8 cellular contexts compared by ENCODE assay signal in genomic region chr11:108498046-108498815, GRCh38. TPM values are rescaled to one million over a fixed set of nuclear protein-coding genes. Genes with fewer than 3 reads are reported as not detected.
A peak's percentile ranks its signal among the peaks of the same experiment; 100 is the strongest.
DNase-seq lines count a peak whose midpoint lies in the region; ATAC-seq and TF ChIP-seq lines count a peak whose summit lies in the region.

Gene POGLUT3 (minus strand): TSS chr11:108498384. CDS start chr11:108498366, 18 bp downstream.

- peaks cover 5% of the 10 kb centered on the region for H3K36me3 Mint-ChIP-seq in activated T-helper 17 cell treated with anti-CD3 and anti-CD28 coated beads, Interleukin-2, amount 50 U/mL, for 72 hours (ENCODE audit: low read depth)
- H3K36me3 Mint-ChIP-seq in naive thymus-derived CD4-positive, alpha-beta T cell: peaks cover 0 to 14% (median 0%) of the 10 kb centered on the region in 5 donors

- no peaks in the 10 kb centered on the region for H4K20me1 ChIP-seq in fibroblast of lung (ENCODE audit: control insufficient read depth, extremely low read depth, insufficient read depth, low read length)

- H3K27me3 Mint-ChIP-seq in activated T-helper 17 cell treated with anti-CD3 and anti-CD28 coated beads, Interleukin-2, amount 50 U/mL, for 72 hours: no peaks in the 10 kb centered on the region
- no peaks in the 10 kb centered on the region for H3K27me3 Mint-ChIP-seq in naive thymus-derived CD4-positive, alpha-beta T cell

- H3K4me3 Mint-ChIP-seq in activated T-helper 17 cell treated with anti-CD3 and anti-CD28 coated beads, Interleukin-2, amount 50 U/mL, for 72 hours: peak within 1 kb of the TSS; percentile 82
- peak within 1 kb of the TSS; percentile 95 to 100 (median 98) for H3K4me3 Mint-ChIP-seq in naive thymus-derived CD4-positive, alpha-beta T cell

- CTCF ChIA-PET in naive thymus-derived CD4-positive, alpha-beta T cell (lab: Charles Lee): no interaction called here

- peak within 1 kb of the TSS; percentile 56 to 81 (median 76) for H3K4me3 ChIP-seq in Peyer's patch
- peak within 1 kb of the TSS; percentile 44 to 75 (median 53) for H3K4me3 ChIP-seq in fibroblast of lung (replicated peaks in 1 of 4; ENCODE audit: control extremely low read depth in 1 of 4, insufficient read depth in 1 of 4, low read depth in 3 of 4, low read length in 4 of 4)
- peak within 1 kb of the TSS; percentile 77 for H3K4me3 ChIP-seq in naive thymus-derived CD4-positive, alpha-beta T cell (ENCODE audit: low read length)
- peak within 1 kb of the TSS; percentile 67 to 81 for H3K4me3 ChIP-seq in stomach smooth muscle (ENCODE audit: low read length in 2 of 2)

- H3K9me3 Mint-ChIP-seq in activated T-helper 17 cell treated with anti-CD3 and anti-CD28 coated beads, Interleukin-2, amount 50 U/mL, for 72 hours: no peaks in the 10 kb centered on the region
- no peaks in the 10 kb centered on the region for H3K9me3 Mint-ChIP-seq in naive thymus-derived CD4-positive, alpha-beta T cell

- H3K9me3 ChIP-seq in Peyer's patch (no peaks in the 10 kb centered on the region), fibroblast of lung (ENCODE audit: control insufficient read depth, insufficient read depth, low read depth, low read length) (no peaks in the 10 kb centered on the region), stomach smooth muscle (ENCODE audit: control insufficient read depth in 2 of 2, low read length in 2 of 2) (no peaks in the 10 kb centered on the region)
- no peaks in the 10 kb centered on the region for H3K9me3 ChIP-seq in naive thymus-derived CD4-positive, alpha-beta T cell (ENCODE audit: control insufficient read depth in 2 of 3, low read length in 3 of 3)

- H3K4me1 Mint-ChIP-seq in activated T-helper 17 cell treated with anti-CD3 and anti-CD28 coated beads, Interleukin-2, amount 50 U/mL, for 72 hours: peaks cover 11% of the 10 kb centered on the region
- H3K4me1 Mint-ChIP-seq in naive thymus-derived CD4-positive, alpha-beta T cell: peaks cover 8 to 33% (median 24%) of the 10 kb centered on the region in 7 donors

- no peak for TF ChIP-seq CTCF in Peyer's patch (IDR thresholded peaks at IDR 0.05)
- TF ChIP-seq CTCF in fibroblast of lung (conservative IDR thresholded peaks at IDR 0.05 in 1 of 2, IDR thresholded peaks at IDR 0.05 in 1 of 2; ENCODE audit: low read depth in 1 of 2, low read length in 2 of 2): no peak

- POLR2A ChIA-PET in naive thymus-derived CD4-positive, alpha-beta T cell (lab: Charles Lee): interaction anchor here (0.9 kb wide), 2 partner anchors 31 to 374 kb away, joined by 3 read pairs; partner anchors contain the start of gene C11orf65

- peak; percentile 56 for ATAC-seq in GM19452 (IDR thresholded peaks at IDR 0.05; ENCODE audit: unreplicated experiment)
- peak; percentile 46 for ATAC-seq in HG03571 (IDR thresholded peaks at IDR 0.05; ENCODE audit: unreplicated experiment)
- ATAC-seq in activated T-helper 17 cell treated with anti-CD3 and anti-CD28 coated beads, Interleukin-2, amount 50 U/mL, for 72 hours (replicated peaks): peak; percentile 54
- ATAC-seq in naive thymus-derived CD4-positive, alpha-beta T cell: peak; percentile 55

- DNase-seq in CMK (ENCODE audit: low read depth) (peak; percentile 27), Peyer's patch (peak; percentile 22 to 74 (median 68)), fibroblast of lung (ENCODE audit: low read depth in 2 of 2) (peak; percentile 58 to 70)
- peak; percentile 33 to 63 (median 49) for DNase-seq in naive thymus-derived CD4-positive, alpha-beta T cell

- intact Hi-C loops in naive thymus-derived CD4-positive, alpha-beta T cell (cut with micrococcal nuclease): loop anchor here (5.0 to 10.0 kb wide), 5 partner anchors 373 to 1041 kb away; partner anchors contain the start of genes ALKBH8 (in 2 of the 2), ACAT1 (in 1 of the 2), CUL5 (in 1 of the 2) and CWF19L2 (in 1 of the 2)

- H3K27ac Mint-ChIP-seq in activated T-helper 17 cell treated with anti-CD3 and anti-CD28 coated beads, Interleukin-2, amount 50 U/mL, for 72 hours: peak within 1 kb of the TSS; percentile 92
- peak within 1 kb of the TSS; percentile 95 to 100 (median 99) for H3K27ac Mint-ChIP-seq in naive thymus-derived CD4-positive, alpha-beta T cell

- H2AFZ ChIP-seq in fibroblast of lung (ENCODE audit: low read length): peak within 1 kb of the TSS; percentile 93

- H3K27me3 ChIP-seq in Peyer's patch (no peaks in the 10 kb centered on the region), fibroblast of lung (ENCODE audit: control insufficient read depth, insufficient read depth, low read length) (no peaks in the 10 kb centered on the region), stomach smooth muscle (ENCODE audit: control insufficient read depth in 1 of 2, insufficient read depth in 2 of 2, low read length in 2 of 2) (no peaks in the 10 kb centered on the region)
- H3K27me3 ChIP-seq in naive thymus-derived CD4-positive, alpha-beta T cell (ENCODE audit: control insufficient read depth in 2 of 2, insufficient read depth in 2 of 2, low read length in 2 of 2): no peaks in the 10 kb centered on the region

- H3K4me1 ChIP-seq in Peyer's patch (peaks cover 0 to 9% (median 4%) of the 10 kb centered on the region in 4 donors), fibroblast of lung (ENCODE audit: control insufficient read depth, extremely low read depth, insufficient read depth, low read length) (peaks cover 3% of the 10 kb centered on the region), stomach smooth muscle (ENCODE audit: control insufficient read depth, insufficient read depth, low read length) (peaks cover 7% of the 10 kb centered on the region)
- H3K4me1 ChIP-seq in naive thymus-derived CD4-positive, alpha-beta T cell (ENCODE audit: control insufficient read depth in 2 of 2, insufficient read depth in 2 of 2, low read length in 2 of 2): peaks cover 0 to 3% of the 10 kb centered on the region in 2 donors

- no peak for TF ChIP-seq POLR2A in Peyer's patch (IDR thresholded peaks at IDR 0.05)

- H3K79me2 ChIP-seq in fibroblast of lung (ENCODE audit: control insufficient read depth, insufficient read depth, low read length): peaks cover 10% of the 10 kb centered on the region

- H3K9ac ChIP-seq in fibroblast of lung (ENCODE audit: insufficient read depth, low read length) (peak within 1 kb of the TSS; percentile 78), stomach smooth muscle (ENCODE audit: low read length in 2 of 2) (peak within 1 kb of the TSS; percentile 82 to 96)

- H3K4me2 ChIP-seq in fibroblast of lung (ENCODE audit: extremely low read depth, insufficient read depth, low read length): peak within 1 kb of the TSS; percentile 81

- H3K36me3 ChIP-seq in Peyer's patch (no peaks in the 10 kb centered on the region), fibroblast of lung (ENCODE audit: control insufficient read depth, insufficient read depth, low read length) (no peaks in the 10 kb centered on the region), stomach smooth muscle (ENCODE audit: control insufficient read depth in 2 of 2, insufficient read depth in 2 of 2, low read length in 2 of 2) (no peaks in the 10 kb centered on the region)
- no peaks in the 10 kb centered on the region for H3K36me3 ChIP-seq in naive thymus-derived CD4-positive, alpha-beta T cell (ENCODE audit: control insufficient read depth in 2 of 3, insufficient read depth in 3 of 3, low read length in 3 of 3)

- H3K27ac ChIP-seq in Peyer's patch (peak within 1 kb of the TSS; percentile 77 to 95 (median 88)), fibroblast of lung (ENCODE audit: insufficient read depth, low read length) (peak within 1 kb of the TSS; percentile 82), stomach smooth muscle (ENCODE audit: low read length) (peak within 1 kb of the TSS; percentile 98)
- peak within 1 kb of the TSS; percentile 87 for H3K27ac ChIP-seq in naive thymus-derived CD4-positive, alpha-beta T cell (ENCODE audit: low read depth, low read length)

RNA-seq across cellular contexts. Expression of gene POGLUT3, which starts in this region (rescaled TPM):
- total RNA-seq in Peyer's patch: 1 to 10 TPM; 1.7 to 6.3 (median 5.0) TPM
- total RNA-seq in activated T-helper 17 cell treated with anti-CD3 and anti-CD28 coated beads, Interleukin-2, amount 50 U/mL, for 72 hours: 1 to 10 TPM; 9.6 to 9.7 TPM
- 23.4 and 41.1 TPM in 2 replicates for total RNA-seq in fibroblast of lung
- 60.4 and 81.0 TPM in 2 replicates for polyA plus RNA-seq in fibroblast of lung
- polyA plus RNA-seq in fibroblast of lung (2012): 33.8 and 45.6 TPM in 2 replicates
- polyA minus RNA-seq in fibroblast of lung (ENCODE audit: low replicate concordance): 17.2 and 37.0 TPM in 2 replicates
- total RNA-seq in naive thymus-derived CD4-positive, alpha-beta T cell: 10 to 100 TPM in 1 of 5 experiments, 1 to 10 TPM in 4; 5.7 to 15.7 (median 9.4) TPM
- 10 to 100 TPM in 1 of 2 donors, 1 to 10 TPM in 1; 10.0 to 10.3 TPM for polyA plus RNA-seq in naive thymus-derived CD4-positive, alpha-beta T cell

Comparison
In these comparisons a context has a peak if more than half of its experiments do, and no peak if none do; other contexts are left out.
1. Peak in every context shown above with its lines: DNase-seq, ATAC-seq, H3K4me3 ChIP-seq and H3K27ac ChIP-seq.